In the genomic region with DNA sequence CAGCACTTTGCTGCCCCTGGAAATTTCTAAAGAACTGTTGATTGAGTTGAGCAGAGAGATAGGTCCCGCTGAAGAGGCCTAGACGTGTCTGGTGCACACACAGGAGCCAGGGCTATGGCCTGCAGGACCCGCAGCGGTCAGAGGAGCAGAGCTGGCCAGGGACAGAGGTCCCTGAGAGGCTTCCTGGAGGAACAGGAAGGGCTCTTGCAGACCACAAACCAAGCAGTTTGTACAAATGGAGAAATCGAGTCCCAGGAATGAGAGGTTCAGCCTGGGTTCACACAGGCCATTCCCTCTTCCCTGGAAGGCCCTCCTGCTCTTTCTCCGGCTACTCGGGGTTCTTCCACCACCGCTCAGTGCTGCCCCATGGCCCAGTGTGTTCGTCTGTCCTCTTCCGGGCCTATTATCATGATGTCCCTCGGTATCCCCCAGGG, we compare ENCODE assay signal across 9 cellular contexts. TPM values are rescaled to one million over a fixed set of nuclear protein-coding genes. Genes with fewer than 3 reads are reported as not detected.
DNase-seq lines count a peak whose midpoint lies in the region; ATAC-seq, FAIRE-seq and TF ChIP-seq lines count a peak whose summit lies in the region.
"Had no signal": no experiment of that assay in that cellular context is flagged by ENCODE, and none has a peak within 500 bp of the region (broad histone marks: within the 10 kb centered on the region; RNA-seq: fewer than 3 reads in every experiment).

No MANE protein-coding gene starts in this region.

- ATAC-seq in stimulated activated naive CD8-positive, alpha-beta T cell treated with anti-CD3 and anti-CD28 coated beads, Interleukin-15, Interleukin-2, amounts not matched to agents 100 U/mL and 50 U/mL, for 24 hours: no peak
- no peak for ATAC-seq in natural killer cell
- no peak for ATAC-seq in HG03175 (IDR thresholded peaks at IDR 0.05; ENCODE audit: unreplicated experiment)

- H3K4me3 ChIP-seq in brain microvascular endothelial cell (ENCODE audit: low read depth, low read length): no peak overlapping the region

- H3K27ac ChIP-seq in cingulate gyrus (ENCODE audit: low read depth, low read length) (peak overlapping the region; percentile 96), brain microvascular endothelial cell (no peak overlapping the region)

- no peak for DNase-seq in stimulated activated naive CD8-positive, alpha-beta T cell treated with anti-CD3 and anti-CD28 coated beads, Interleukin-15, Interleukin-2, amounts not matched to agents 100 U/mL and 50 U/mL, for 24 hours
- DNase-seq in natural killer cell (no peak), brain microvascular endothelial cell (no peak), GM19239 (ENCODE audit: insufficient read length, low spot score) (no peak), ecto neural progenitor cell (ENCODE audit: low spot score) (no peak)
- DNase-seq: stimulated activated CD4-positive, alpha-beta T cell treated with anti-CD3 and anti-CD28 coated beads, Interleukin-2, amount 100 ng/mL, for 48 hours had no signal

- H3K4me3 Mint-ChIP-seq in stimulated activated naive CD8-positive, alpha-beta T cell treated with anti-CD3 and anti-CD28 coated beads, Interleukin-15, Interleukin-2, amounts not matched to agents 100 ng/mL and 50 ng/mL, for 24 hours: peak overlapping the region; percentile 80
- H3K4me3 Mint-ChIP-seq in natural killer cell: peak overlapping the region; percentile 98

- H3K27me3 ChIP-seq in brain microvascular endothelial cell (replicated peaks): no peaks in the 10 kb centered on the region

- TF ChIP-seq CTCF in natural killer cell (IDR thresholded peaks at IDR 0.05) (no peak), brain microvascular endothelial cell (IDR thresholded peaks at IDR 0.05; ENCODE audit: low read depth, low read length, missing control alignments) (no peak)

- H3K9me3 Mint-ChIP-seq in stimulated activated naive CD8-positive, alpha-beta T cell treated with anti-CD3 and anti-CD28 coated beads, Interleukin-15, Interleukin-2, amounts not matched to agents 100 ng/mL and 50 ng/mL, for 24 hours: no peaks in the 10 kb centered on the region
- H3K9me3 Mint-ChIP-seq in natural killer cell: no peaks in the 10 kb centered on the region

- H3K36me3 Mint-ChIP-seq in stimulated activated naive CD8-positive, alpha-beta T cell treated with anti-CD3 and anti-CD28 coated beads, Interleukin-15, Interleukin-2, amounts not matched to agents 100 ng/mL and 50 ng/mL, for 24 hours (ENCODE audit: low read depth): no peaks in the 10 kb centered on the region
- H3K36me3 Mint-ChIP-seq in natural killer cell: no peaks in the 10 kb centered on the region

- in situ Hi-C loops in brain microvascular endothelial cell (cut with HindIII; ENCODE audit: low pct_ligation_motif_present, low sequenced_read_pairs): no loop called here

- H3K27ac Mint-ChIP-seq in stimulated activated naive CD8-positive, alpha-beta T cell treated with anti-CD3 and anti-CD28 coated beads, Interleukin-15, Interleukin-2, amounts not matched to agents 100 ng/mL and 50 ng/mL, for 24 hours: no peak overlapping the region
- H3K27ac Mint-ChIP-seq in natural killer cell: peak overlapping the region; percentile 75 to 85

- peaks cover 6% of the 10 kb centered on the region for H3K27me3 Mint-ChIP-seq in stimulated activated naive CD8-positive, alpha-beta T cell treated with anti-CD3 and anti-CD28 coated beads, Interleukin-15, Interleukin-2, amounts not matched to agents 100 ng/mL and 50 ng/mL, for 24 hours
- peaks cover 18 to 20% of the 10 kb centered on the region in 2 donors for H3K27me3 Mint-ChIP-seq in natural killer cell (ENCODE audit: low read depth in 2 of 2)

- no peak for FAIRE-seq in GM19239 (lab: Jason Lieb, UNC)

- intact Hi-C loops in natural killer cell (cut with micrococcal nuclease): loop anchor here (5.0 kb wide), 1 partner anchor 41 kb away; no protein-coding TSS in a partner anchor

- H3K4me1 Mint-ChIP-seq in stimulated activated naive CD8-positive, alpha-beta T cell treated with anti-CD3 and anti-CD28 coated beads, Interleukin-15, Interleukin-2, amounts not matched to agents 100 ng/mL and 50 ng/mL, for 24 hours (ENCODE audit: low read depth): peaks cover 5% of the 10 kb centered on the region
- H3K4me1 Mint-ChIP-seq in natural killer cell: peaks cover 6 to 13% of the 10 kb centered on the region in 2 donors

- no peaks in the 10 kb centered on the region for H3K36me3 ChIP-seq in brain microvascular endothelial cell (replicated peaks)

RNA-seq across cellular contexts. Expression of a gene that starts 1.2 kb away (rescaled TPM):
- 100 to 1,000 TPM in 2 of 3 donors, 10 to 100 TPM in 1; 73.5 to 131 (median 107) TPM for total RNA-seq in natural killer cell
